In genomic region chr17:28916302-28916934, GRCh38 we compare ENCODE assay signal across 8 cellular contexts.
DNase-seq lines count a peak whose midpoint lies in the region; ATAC-seq and TF ChIP-seq lines count a peak whose summit lies in the region.

No MANE protein-coding gene starts in this region.

- H4K20me1 ChIP-seq in OCI-LY3 (ENCODE audit: insufficient read depth, low read length): peaks cover 9% of the 10 kb centered on the region

- H3K4me3 ChIP-seq in OCI-LY3 (ENCODE audit: low read length): no peak overlapping the region

- H3K27ac Mint-ChIP-seq in stimulated activated naive B cell treated with anti-CD40 and anti-IgM and Interleukin-4, amounts not matched to agents 10 μg/mL and 1 μg/mL and 100 μg/mL, for 72 hours: peak overlapping the region; percentile 16

- no peak overlapping the region for H3K9ac ChIP-seq in OCI-LY3 (ENCODE audit: low read length)

- no peak overlapping the region for H3K4me3 Mint-ChIP-seq in stimulated activated naive B cell treated with anti-CD40 and anti-IgM and Interleukin-4, amounts not matched to agents 10 μg/mL and 1 μg/mL and 100 μg/mL, for 72 hours

- peaks cover 0 to 1% of the 10 kb centered on the region in 2 donors for H3K4me1 Mint-ChIP-seq in stimulated activated naive B cell treated with anti-CD40 and anti-IgM and Interleukin-4, amounts not matched to agents 10 μg/mL and 1 μg/mL and 100 μg/mL, for 72 hours

- no peaks in the 10 kb centered on the region for H3K9me3 ChIP-seq in OCI-LY3 (ENCODE audit: insufficient read depth, low read length)

- ATAC-seq in stimulated activated naive B cell treated with anti-CD40 and anti-IgM and Interleukin-4, amounts not matched to agents 10 μg/mL and 1 μg/mL and 100 μg/mL, for 72 hours (replicated peaks): peak; percentile 73 to 86
- ATAC-seq in GM19328 (IDR thresholded peaks at IDR 0.05; ENCODE audit: unreplicated experiment): no peak

- CTCF ChIA-PET in HEK293T (lab: Yijun Ruan, JAX): interaction anchor here (0.7 to 1.4 kb wide), 5 partner anchors 34 to 189 kb away, joined by 3 to 4 read pairs (median 3); no protein-coding TSS in a partner anchor

- H3K27ac ChIP-seq in OCI-LY3 (ENCODE audit: low read length): no peak overlapping the region

- no peaks in the 10 kb centered on the region for H3K27me3 ChIP-seq in OCI-LY3 (ENCODE audit: low read depth, low read length)

- no peak overlapping the region for H2AFZ ChIP-seq in OCI-LY3 (ENCODE audit: low read depth, low read length)

- H3K27me3 Mint-ChIP-seq in stimulated activated naive B cell treated with anti-CD40 and anti-IgM and Interleukin-4, amounts not matched to agents 10 μg/mL and 1 μg/mL and 100 μg/mL, for 72 hours: no peaks in the 10 kb centered on the region

- DNase-seq in stimulated activated CD4-positive, alpha-beta T cell treated with anti-CD3 and anti-CD28 coated beads, Interleukin-12 subunit alpha, Interleukin-12 subunit beta, amount 100 ng/mL, for 4 hours: peak; percentile 35
- DNase-seq in stimulated activated CD4-positive, alpha-beta T cell treated with anti-CD3 and anti-CD28 coated beads, Interleukin-2, amount 100 ng/mL, for 48 hours: no peak
- peak; percentile 56 for DNase-seq in astrocyte of the hippocampus (ENCODE audit: low read depth, low spot score)
- DNase-seq in iPS-NIHi7 (ENCODE audit: extremely low spot score): peak; percentile 54
- DNase-seq in stimulated activated naive B cell treated with anti-CD40 and anti-IgM and Interleukin-4, amounts not matched to agents 10 μg/mL and 1 μg/mL and 100 μg/mL, for 72 hours: no peak
- no peak for DNase-seq in HEK293T (ENCODE audit: extremely low spot score)

- POLR2A ChIA-PET in HEK293T (lab: Yijun Ruan, JAX): interaction anchor here (0.6 to 1.5 kb wide), 3 partner anchors 33 to 190 kb away, joined by 4 read pairs; partner anchors contain the start of genes PHF12 and TLCD1

- peak; percentile 62 for TF ChIP-seq CTCF in OCI-LY3 (IDR thresholded peaks at IDR 0.05; ENCODE audit: low read depth, low read length)

- H3K36me3 Mint-ChIP-seq in stimulated activated naive B cell treated with anti-CD40 and anti-IgM and Interleukin-4, amounts not matched to agents 10 μg/mL and 1 μg/mL and 100 μg/mL, for 72 hours: peaks cover 54 to 74% of the 10 kb centered on the region in 2 donors

- H3K9me3 Mint-ChIP-seq in stimulated activated naive B cell treated with anti-CD40 and anti-IgM and Interleukin-4, amounts not matched to agents 10 μg/mL and 1 μg/mL and 100 μg/mL, for 72 hours: no peaks in the 10 kb centered on the region

- H3K36me3 ChIP-seq in OCI-LY3 (replicated peaks; ENCODE audit: low read depth, low read length): peaks cover 84% of the 10 kb centered on the region

- no peak overlapping the region for H3K4me2 ChIP-seq in OCI-LY3 (ENCODE audit: low read length)

- no peaks in the 10 kb centered on the region for H3K4me1 ChIP-seq in OCI-LY3 (ENCODE audit: low read length)

- H3K79me2 ChIP-seq in OCI-LY3 (ENCODE audit: low read length): 0 out of 2 replicates have a peak, but pooled peaks cover 17% of the 10 kb centered on the region

TF ChIP-seq in HEK293T, 16 proteins besides CTCF, POLR2A, EP300 and RAD21:
- TF ChIP-seq, protein P1, sequence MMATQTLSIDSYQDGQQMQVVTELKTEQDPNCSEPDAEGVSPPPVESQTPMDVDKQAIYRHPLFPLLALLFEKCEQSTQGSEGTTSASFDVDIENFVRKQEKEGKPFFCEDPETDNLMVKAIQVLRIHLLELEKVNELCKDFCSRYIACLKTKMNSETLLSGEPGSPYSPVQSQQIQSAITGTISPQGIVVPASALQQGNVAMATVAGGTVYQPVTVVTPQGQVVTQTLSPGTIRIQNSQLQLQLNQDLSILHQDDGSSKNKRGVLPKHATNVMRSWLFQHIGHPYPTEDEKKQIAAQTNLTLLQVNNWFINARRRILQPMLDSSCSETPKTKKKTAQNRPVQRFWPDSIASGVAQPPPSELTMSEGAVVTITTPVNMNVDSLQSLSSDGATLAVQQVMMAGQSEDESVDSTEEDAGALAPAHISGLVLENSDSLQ (IDR thresholded peaks at IDR 0.05): no peak
- TF ChIP-seq LEF1 (IDR thresholded peaks at IDR 0.05; ENCODE audit: borderline replicate concordance) (no peak), NFRKB (IDR thresholded peaks at IDR 0.05) (no peak), HDGF (IDR thresholded peaks at IDR 0.05; ENCODE audit: borderline replicate concordance) (no peak), FOXK2 (IDR thresholded peaks at IDR 0.05) (no peak), ELF4 (IDR thresholded peaks at IDR 0.05) (no peak), FOXM1 (IDR thresholded peaks at IDR 0.05; ENCODE audit: borderline replicate concordance) (no peak), FOXA1 (IDR thresholded peaks at IDR 0.05) (no peak), SP1 (IDR thresholded peaks at IDR 0.05) (no peak), L3MBTL2 (conservative IDR thresholded peaks at IDR 0.05) (no peak), BHLHE40 (IDR thresholded peaks at IDR 0.05; ENCODE audit: borderline replicate concordance) (no peak), TARDBP (IDR thresholded peaks at IDR 0.05) (no peak), CTBP1 (IDR thresholded peaks at IDR 0.05; ENCODE audit: borderline replicate concordance) (no peak), ZNF384 (IDR thresholded peaks at IDR 0.05) (no peak), ARNT (IDR thresholded peaks at IDR 0.05) (no peak), SUZ12 (IDR thresholded peaks at IDR 0.05) (no peak)

Comparison
In these comparisons a context has a peak if more than half of its experiments do, and no peak if none do; other contexts are left out.
1. DNase-seq: peak in stimulated activated CD4-positive, alpha-beta T cell treated with anti-CD3 and anti-CD28 coated beads, Interleukin-12 subunit alpha, Interleukin-12 subunit beta, amount 100 ng/mL, for 4 hours (single experiment), astrocyte of the hippocampus (single experiment) and iPS-NIHi7 (single experiment); none in stimulated activated CD4-positive, alpha-beta T cell treated with anti-CD3 and anti-CD28 coated beads, Interleukin-2, amount 100 ng/mL, for 48 hours (0 of 2), stimulated activated naive B cell treated with anti-CD40 and anti-IgM and Interleukin-4, amounts not matched to agents 10 μg/mL and 1 μg/mL and 100 μg/mL, for 72 hours (single experiment) and HEK293T (single experiment).